ENCODE assay signal across 8 cellular contexts in the genomic region with DNA sequence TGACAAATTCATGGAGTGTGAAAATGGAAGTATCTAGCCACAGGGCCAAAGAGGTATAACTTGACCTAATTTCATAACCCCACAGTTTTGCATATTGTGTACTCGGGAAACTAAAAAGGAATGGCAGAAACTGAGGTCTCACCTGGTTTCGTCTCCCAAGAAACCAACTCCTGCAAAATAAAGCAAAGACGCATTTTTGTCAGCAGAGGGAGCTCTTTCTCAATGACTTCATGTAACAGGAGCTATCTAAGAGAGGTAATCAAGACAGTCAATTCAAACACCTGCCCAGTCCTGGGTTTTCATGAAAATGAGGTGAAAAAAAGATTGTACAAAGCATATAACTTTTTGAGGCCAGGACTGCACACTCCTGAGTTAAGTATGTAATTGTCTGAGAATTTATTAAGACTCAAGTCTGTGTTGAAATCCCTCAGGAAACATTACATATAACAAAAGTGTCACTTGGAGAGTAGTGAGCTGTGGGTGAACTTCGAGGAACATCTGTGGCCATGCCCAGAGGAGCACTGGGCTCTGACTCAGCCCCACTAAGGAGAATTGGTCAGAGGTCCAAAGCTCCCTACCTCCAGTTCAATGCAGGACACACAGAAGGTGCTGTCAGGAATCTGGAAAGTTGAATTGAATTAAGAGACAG. TPM values are rescaled to one million over a fixed set of nuclear protein-coding genes. Genes with fewer than 3 reads are reported as not detected.
A peak's percentile ranks its signal among the peaks of the same experiment; 100 is the strongest.
DNase-seq lines count a peak whose midpoint lies in the region; ATAC-seq and TF ChIP-seq lines count a peak whose summit lies in the region.

No MANE protein-coding gene starts in this region.

- no peak overlapping the region for H3K27ac ChIP-seq in GM23338 (ENCODE audit: low read depth)

- no peaks in the 10 kb centered on the region for H3K27me3 ChIP-seq in GM23338 (ENCODE audit: insufficient read depth)

- H3K36me3 Mint-ChIP-seq in GM23338 (ENCODE audit: low read depth), result no peaks in the 10 kb centered on the region

- H3K4me3 ChIP-seq in GM23338, result no peak overlapping the region

- ATAC-seq in GM23338 (peak; percentile 91), GM18517 (IDR thresholded peaks at IDR 0.05; ENCODE audit: unreplicated experiment) (no peak), HG02610 (IDR thresholded peaks at IDR 0.05; ENCODE audit: unreplicated experiment) (no peak)

- no peak overlapping the region; the same call in 1 of the 2 replicates for H3K27ac Mint-ChIP-seq in GM23338

- H4K20me1 ChIP-seq in GM23338 (replicated peaks; ENCODE audit: insufficient read depth), result no peaks in the 10 kb centered on the region

- H3K9me2 ChIP-seq in GM23338 (ENCODE audit: insufficient read depth), result peaks cover 15% of the 10 kb centered on the region; the same call in 1 of the 2 replicates

- no peaks in the 10 kb centered on the region; the same call in 1 of the 3 replicates for H3K4me1 Mint-ChIP-seq in GM23338

- peak; percentile 58 for DNase-seq in Caki2 (ENCODE audit: low read depth)
- peak; percentile 90 for DNase-seq in GM23338 (ENCODE audit: low spot score)
- peak; percentile 11 for DNase-seq in NCI-H2196 treated with DMSO at 0.1 percent for 48 hours (lab: John Stamatoyannopoulos, UW; ENCODE audit: unreplicated experiment)
- peak; percentile 52 for DNase-seq in amniotic epithelial cell (ENCODE audit: low read depth)
- DNase-seq in iPS DF 19.7 (ENCODE audit: low read depth, low spot score), result peak; percentile 45
- peak; percentile 28 for DNase-seq in smooth muscle cell of the brain vasculature (ENCODE audit: low read depth, low spot score)

- H3K27me3 Mint-ChIP-seq in GM23338 (ENCODE audit: insufficient read depth, low read depth, poor library complexity), result peaks cover 3% of the 10 kb centered on the region

- no peak overlapping the region for H2AFZ ChIP-seq in GM23338

- H3F3A ChIP-seq in GM23338 (replicated peaks; ENCODE audit: low read depth), result no peaks in the 10 kb centered on the region

- H3K79me2 ChIP-seq in GM23338 (replicated peaks; ENCODE audit: insufficient read depth), result no peaks in the 10 kb centered on the region

- no peaks in the 10 kb centered on the region; the same call in 2 of the 3 replicates for H3K9me3 Mint-ChIP-seq in GM23338

- H3K4me1 ChIP-seq in GM23338 (ENCODE audit: insufficient read depth), result no peaks in the 10 kb centered on the region

- peak; percentile 88 to 89 for TF ChIP-seq CTCF in GM23338 (conservative IDR thresholded peaks at IDR 0.05; ENCODE audit: low read depth in 2 of 2)

- no peak overlapping the region for H3K4me3 Mint-ChIP-seq in GM23338

- no peaks in the 10 kb centered on the region for H3K36me3 ChIP-seq in GM23338 (ENCODE audit: insufficient read depth)

- no peak overlapping the region for H3K4me2 ChIP-seq in GM23338

- in situ Hi-C loops in Caki2 (cut with HindIII; ENCODE audit: low pct_unique_long_range_greater_than_20kb, low sequenced_read_pairs), result no loop called here

TF ChIP-seq in GM23338, 12 proteins besides CTCF, POLR2A, EP300 and RAD21:
- TF ChIP-seq STAT1 (IDR thresholded peaks at IDR 0.05; ENCODE audit: unreplicated experiment) (no peak), NANOG (IDR thresholded peaks at IDR 0.05; ENCODE audit: borderline replicate concordance) (no peak), JUNB (IDR thresholded peaks at IDR 0.05; ENCODE audit: unreplicated experiment) (no peak), ZNF331 (CRISPR knock-in tag; IDR thresholded peaks at IDR 0.05; ENCODE audit: low read depth) (no peak), ZNF114 (CRISPR knock-in tag; IDR thresholded peaks at IDR 0.05) (no peak), EZH2 (IDR thresholded peaks at IDR 0.05; ENCODE audit: low read depth, unreplicated experiment) (no peak)
- TF ChIP-seq, protein P1, sequence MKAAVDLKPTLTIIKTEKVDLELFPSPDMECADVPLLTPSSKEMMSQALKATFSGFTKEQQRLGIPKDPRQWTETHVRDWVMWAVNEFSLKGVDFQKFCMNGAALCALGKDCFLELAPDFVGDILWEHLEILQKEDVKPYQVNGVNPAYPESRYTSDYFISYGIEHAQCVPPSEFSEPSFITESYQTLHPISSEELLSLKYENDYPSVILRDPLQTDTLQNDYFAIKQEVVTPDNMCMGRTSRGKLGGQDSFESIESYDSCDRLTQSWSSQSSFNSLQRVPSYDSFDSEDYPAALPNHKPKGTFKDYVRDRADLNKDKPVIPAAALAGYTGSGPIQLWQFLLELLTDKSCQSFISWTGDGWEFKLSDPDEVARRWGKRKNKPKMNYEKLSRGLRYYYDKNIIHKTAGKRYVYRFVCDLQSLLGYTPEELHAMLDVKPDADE (IDR thresholded peaks at IDR 0.05), result no peak
- TF ChIP-seq, protein P2, sequence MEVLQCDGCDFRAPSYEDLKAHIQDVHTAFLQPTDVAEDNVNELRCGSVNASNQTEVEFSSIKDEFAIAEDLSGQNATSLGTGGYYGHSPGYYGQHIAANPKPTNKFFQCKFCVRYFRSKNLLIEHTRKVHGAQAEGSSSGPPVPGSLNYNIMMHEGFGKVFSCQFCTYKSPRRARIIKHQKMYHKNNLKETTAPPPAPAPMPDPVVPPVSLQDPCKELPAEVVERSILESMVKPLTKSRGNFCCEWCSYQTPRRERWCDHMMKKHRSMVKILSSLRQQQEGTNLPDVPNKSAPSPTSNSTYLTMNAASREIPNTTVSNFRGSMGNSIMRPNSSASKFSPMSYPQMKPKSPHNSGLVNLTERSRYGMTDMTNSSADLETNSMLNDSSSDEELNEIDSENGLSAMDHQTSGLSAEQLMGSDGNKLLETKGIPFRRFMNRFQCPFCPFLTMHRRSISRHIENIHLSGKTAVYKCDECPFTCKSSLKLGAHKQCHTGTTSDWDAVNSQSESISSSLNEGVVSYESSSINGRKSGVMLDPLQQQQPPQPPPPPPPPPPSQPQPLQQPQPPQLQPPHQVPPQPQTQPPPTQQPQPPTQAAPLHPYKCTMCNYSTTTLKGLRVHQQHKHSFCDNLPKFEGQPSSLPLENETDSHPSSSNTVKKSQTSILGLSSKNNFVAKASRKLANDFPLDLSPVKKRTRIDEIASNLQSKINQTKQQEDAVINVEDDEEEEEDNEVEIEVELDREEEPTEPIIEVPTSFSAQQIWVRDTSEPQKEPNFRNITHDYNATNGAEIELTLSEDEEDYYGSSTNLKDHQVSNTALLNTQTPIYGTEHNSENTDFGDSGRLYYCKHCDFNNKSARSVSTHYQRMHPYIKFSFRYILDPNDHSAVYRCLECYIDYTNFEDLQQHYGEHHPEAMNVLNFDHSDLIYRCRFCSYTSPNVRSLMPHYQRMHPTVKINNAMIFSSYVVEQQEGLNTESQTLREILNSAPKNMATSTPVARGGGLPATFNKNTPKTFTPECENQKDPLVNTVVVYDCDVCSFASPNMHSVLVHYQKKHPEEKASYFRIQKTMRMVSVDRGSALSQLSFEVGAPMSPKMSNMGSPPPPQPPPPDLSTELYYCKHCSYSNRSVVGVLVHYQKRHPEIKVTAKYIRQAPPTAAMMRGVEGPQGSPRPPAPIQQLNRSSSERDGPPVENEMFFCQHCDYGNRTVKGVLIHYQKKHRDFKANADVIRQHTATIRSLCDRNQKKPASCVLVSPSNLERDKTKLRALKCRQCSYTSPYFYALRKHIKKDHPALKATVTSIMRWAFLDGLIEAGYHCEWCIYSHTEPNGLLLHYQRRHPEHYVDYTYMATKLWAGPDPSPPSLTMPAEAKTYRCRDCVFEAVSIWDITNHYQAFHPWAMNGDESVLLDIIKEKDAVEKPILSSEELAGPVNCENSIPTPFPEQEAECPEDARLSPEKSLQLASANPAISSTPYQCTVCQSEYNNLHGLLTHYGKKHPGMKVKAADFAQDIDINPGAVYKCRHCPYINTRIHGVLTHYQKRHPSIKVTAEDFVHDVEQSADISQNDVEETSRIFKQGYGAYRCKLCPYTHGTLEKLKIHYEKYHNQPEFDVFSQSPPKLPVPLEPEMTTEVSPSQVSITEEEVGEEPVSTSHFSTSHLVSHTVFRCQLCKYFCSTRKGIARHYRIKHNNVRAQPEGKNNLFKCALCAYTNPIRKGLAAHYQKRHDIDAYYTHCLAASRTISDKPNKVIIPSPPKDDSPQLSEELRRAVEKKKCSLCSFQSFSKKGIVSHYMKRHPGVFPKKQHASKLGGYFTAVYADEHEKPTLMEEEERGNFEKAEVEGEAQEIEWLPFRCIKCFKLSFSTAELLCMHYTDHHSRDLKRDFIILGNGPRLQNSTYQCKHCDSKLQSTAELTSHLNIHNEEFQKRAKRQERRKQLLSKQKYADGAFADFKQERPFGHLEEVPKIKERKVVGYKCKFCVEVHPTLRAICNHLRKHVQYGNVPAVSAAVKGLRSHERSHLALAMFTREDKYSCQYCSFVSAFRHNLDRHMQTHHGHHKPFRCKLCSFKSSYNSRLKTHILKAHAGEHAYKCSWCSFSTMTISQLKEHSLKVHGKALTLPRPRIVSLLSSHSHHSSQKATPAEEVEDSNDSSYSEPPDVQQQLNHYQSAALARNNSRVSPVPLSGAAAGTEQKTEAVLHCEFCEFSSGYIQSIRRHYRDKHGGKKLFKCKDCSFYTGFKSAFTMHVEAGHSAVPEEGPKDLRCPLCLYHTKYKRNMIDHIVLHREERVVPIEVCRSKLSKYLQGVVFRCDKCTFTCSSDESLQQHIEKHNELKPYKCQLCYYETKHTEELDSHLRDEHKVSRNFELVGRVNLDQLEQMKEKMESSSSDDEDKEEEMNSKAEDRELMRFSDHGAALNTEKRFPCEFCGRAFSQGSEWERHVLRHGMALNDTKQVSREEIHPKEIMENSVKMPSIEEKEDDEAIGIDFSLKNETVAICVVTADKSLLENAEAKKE (CRISPR knock-in tag; IDR thresholded peaks at IDR 0.05), result no peak

RNA-seq across cellular contexts. Expression of a gene that starts 17.6 kb away (rescaled TPM):
- not detected in 2 replicates for total RNA-seq in Caki2 (2014; rRNA removed; shearing (Covaris generic); ENCODE audit: low replicate concordance)
- total RNA-seq in GM23338 (2014; rRNA removed; shearing (Covaris generic)), result not detected in 2 replicates
- not detected in 2 replicates for polyA plus RNA-seq in GM23338 (2016; fragmentation: Nextera tagmentation; extraction: Ambion mirVana)

RNA-seq across cellular contexts. Expression of a gene that starts 28.0 kb away (rescaled TPM):
- total RNA-seq in Caki2 (2014; rRNA removed; shearing (Covaris generic); ENCODE audit: low replicate concordance), result not detected in 2 replicates
- 2.8 and 3.1 TPM in 2 replicates for total RNA-seq in GM23338 (2014; rRNA removed; shearing (Covaris generic))
- polyA plus RNA-seq in GM23338 (2016; fragmentation: Nextera tagmentation; extraction: Ambion mirVana), result 0.54 and 0.79 TPM in 2 replicates

Comparison
In these comparisons a context has a peak if more than half of its experiments do, and no peak if none do; other contexts are left out.
1. DNase-seq: peak in every context shown above with its lines; median percentile 90 in GM23338; 58 in Caki2; 52 in amniotic epithelial cell; 45 in iPS DF 19.7; 28 in smooth muscle cell of the brain vasculature; 11 in NCI-H2196 treated with DMSO at 0.1 percent for 48 hours.